In genomic region chr17:1454541-1454940, GRCh38 we compare ENCODE assay signal across 8 cellular contexts. TPM values are rescaled to one million over a fixed set of nuclear protein-coding genes. Genes with fewer than 3 reads are reported as not detected.
A peak's percentile ranks its signal among the peaks of the same experiment; 100 is the strongest.
DNase-seq lines count a peak whose midpoint lies in the region; ATAC-seq and TF ChIP-seq lines count a peak whose summit lies in the region.

No MANE protein-coding gene starts in this region.

- ATAC-seq in memory B cell (ENCODE audit: low read depth): no peak

- DNase-seq in cardiac muscle cell (ENCODE audit: low read depth in 1 of 2, low spot score in 1 of 2): no peak
- no peak for DNase-seq in cardiac septum (ENCODE audit: low spot score)
- DNase-seq in memory B cell (ENCODE audit: low spot score in 2 of 2): no peak
- no peak for DNase-seq in type B pancreatic cell (ENCODE audit: extremely low spot score, unreplicated experiment)
- no peak for DNase-seq in A172 (ENCODE audit: low spot score)
- no peak for DNase-seq in NCI-H146 (lab: John Stamatoyannopoulos, UW)
- no peak for DNase-seq in DMS79 (lab: John Stamatoyannopoulos, UW)

- H3K36me3 ChIP-seq in cardiac muscle cell: no peaks in the 10 kb centered on the region

- H3K4me3 Mint-ChIP-seq in brain (peak overlapping the region; percentile 94 to 98 (median 96)), memory B cell (peak overlapping the region; percentile 88), type B pancreatic cell (peak overlapping the region; percentile 93)

- TF ChIP-seq CTCF in cardiac muscle cell (IDR thresholded peaks at IDR 0.05; ENCODE audit: low read depth, low read length) (no peak), brain (conservative IDR thresholded peaks at IDR 0.05) (no peak), type B pancreatic cell (conservative IDR thresholded peaks at IDR 0.05) (no peak)

- peaks cover 3% of the 10 kb centered on the region for H3K27me3 Mint-ChIP-seq in brain
- peaks cover 1% of the 10 kb centered on the region for H3K27me3 Mint-ChIP-seq in memory B cell
- H3K27me3 Mint-ChIP-seq in type B pancreatic cell: no peaks in the 10 kb centered on the region

- H3K4me3 ChIP-seq in cardiac muscle cell: peak overlapping the region; percentile 84

- H3K27ac Mint-ChIP-seq in brain (peak overlapping the region; percentile 81 to 95 (median 89)), memory B cell (peak overlapping the region; percentile 86), type B pancreatic cell (peak overlapping the region; percentile 95)

- no peaks in the 10 kb centered on the region for H3K27me3 ChIP-seq in cardiac muscle cell

- intact Hi-C loops in cardiac septum (cut with DNase I): no loop called here

- H3K4me1 ChIP-seq in cardiac muscle cell (ENCODE audit: low read depth): peaks cover 4% of the 10 kb centered on the region

- H3K4me1 Mint-ChIP-seq in brain (peaks cover 47% of the 10 kb centered on the region), memory B cell (peaks cover 25% of the 10 kb centered on the region), type B pancreatic cell (ENCODE audit: unreplicated experiment) (peaks cover 24% of the 10 kb centered on the region)

- no peaks in the 10 kb centered on the region for H3K9me3 ChIP-seq in cardiac muscle cell (ENCODE audit: low read depth)

- H3K9me3 Mint-ChIP-seq in brain (no peaks in the 10 kb centered on the region), memory B cell (no peaks in the 10 kb centered on the region), type B pancreatic cell (no peaks in the 10 kb centered on the region)

- H3K27ac ChIP-seq in cardiac muscle cell: no peak overlapping the region

- peaks cover 36% of the 10 kb centered on the region for H3K36me3 Mint-ChIP-seq in brain
- peaks cover under 1% of the 10 kb centered on the region for H3K36me3 Mint-ChIP-seq in memory B cell
- H3K36me3 Mint-ChIP-seq in type B pancreatic cell: no peaks in the 10 kb centered on the region

RNA-seq across cellular contexts. Expression of gene CRK, which starts 1.5 kb away (rescaled TPM):
- 25.0 and 28.7 TPM in 2 replicates for total RNA-seq in cardiac muscle cell
- 33.1 and 46.0 TPM in 2 replicates for polyA plus RNA-seq in cardiac muscle cell
- 43.4 TPM for total RNA-seq in cardiac septum
- polyA plus RNA-seq in brain (ENCODE audit: insufficient read depth, low read depth, low replicate concordance): 32.2 TPM
- total RNA-seq in type B pancreatic cell (ENCODE audit: low replicate concordance): 49.5 and 53.6 TPM in 2 replicates
- 84.2 and 89.2 TPM in 2 replicates for total RNA-seq in A172 (2014; rRNA removed; shearing (Covaris generic))

RNA-seq across cellular contexts. Expression of gene MYO1C, which starts 37.9 kb away (rescaled TPM):
- total RNA-seq in cardiac muscle cell (43.7 and 63.9 TPM in 2 replicates), cardiac septum (209 TPM), type B pancreatic cell (ENCODE audit: low replicate concordance) (73.6 and 132 TPM in 2 replicates)
- polyA plus RNA-seq in cardiac muscle cell (34.1 and 58.4 TPM in 2 replicates), brain (ENCODE audit: insufficient read depth, low read depth, low replicate concordance) (12.8 TPM)
- total RNA-seq in A172 (2014; rRNA removed; shearing (Covaris generic)): 148 and 155 TPM in 2 replicates

RNA-seq across cellular contexts. Expression of gene YWHAE, which starts 54.5 kb away (rescaled TPM):
- total RNA-seq in cardiac muscle cell: 1,409 and 2,297 TPM in 2 replicates
- 658 and 685 TPM in 2 replicates for polyA plus RNA-seq in cardiac muscle cell
- 582 TPM for total RNA-seq in cardiac septum
- 1,200 TPM for polyA plus RNA-seq in brain (ENCODE audit: insufficient read depth, low read depth, low replicate concordance)
- 674 and 773 TPM in 2 replicates for total RNA-seq in type B pancreatic cell (ENCODE audit: low replicate concordance)
- 705 and 754 TPM in 2 replicates for total RNA-seq in A172 (2014; rRNA removed; shearing (Covaris generic))
